1 cellular context compared by ENCODE assay signal in genomic region chr19:45473366-45474190, GRCh38.
TF ChIP-seq lines count a peak whose summit lies in the region.

No MANE protein-coding gene starts in this region.

TF ChIP-seq in HepG2, 621 proteins besides CTCF, POLR2A, EP300 and RAD21:
- no peak for TF ChIP-seq KAT8 (CRISPR knock-in tag; IDR thresholded peaks at IDR 0.05)
- peak; percentile 86; the same call in 1 of the 2 replicates for TF ChIP-seq POLR2AphosphoS2 (IDR thresholded peaks at IDR 0.05; ENCODE audit: low read depth, low read length)
- no peak for TF ChIP-seq ZBTB8A (CRISPR knock-in tag; IDR thresholded peaks at IDR 0.05; ENCODE audit: borderline replicate concordance, low read depth)
- no peak for TF ChIP-seq NFE2L1 (CRISPR knock-in tag; IDR thresholded peaks at IDR 0.05; ENCODE audit: borderline replicate concordance)
- peak; percentile 98 for TF ChIP-seq AGO1 (IDR thresholded peaks at IDR 0.05; ENCODE audit: low read depth, low read length, poor library complexity, severe bottlenecking)
